ENCODE assay signal across 12 cellular contexts in the genomic region with DNA sequence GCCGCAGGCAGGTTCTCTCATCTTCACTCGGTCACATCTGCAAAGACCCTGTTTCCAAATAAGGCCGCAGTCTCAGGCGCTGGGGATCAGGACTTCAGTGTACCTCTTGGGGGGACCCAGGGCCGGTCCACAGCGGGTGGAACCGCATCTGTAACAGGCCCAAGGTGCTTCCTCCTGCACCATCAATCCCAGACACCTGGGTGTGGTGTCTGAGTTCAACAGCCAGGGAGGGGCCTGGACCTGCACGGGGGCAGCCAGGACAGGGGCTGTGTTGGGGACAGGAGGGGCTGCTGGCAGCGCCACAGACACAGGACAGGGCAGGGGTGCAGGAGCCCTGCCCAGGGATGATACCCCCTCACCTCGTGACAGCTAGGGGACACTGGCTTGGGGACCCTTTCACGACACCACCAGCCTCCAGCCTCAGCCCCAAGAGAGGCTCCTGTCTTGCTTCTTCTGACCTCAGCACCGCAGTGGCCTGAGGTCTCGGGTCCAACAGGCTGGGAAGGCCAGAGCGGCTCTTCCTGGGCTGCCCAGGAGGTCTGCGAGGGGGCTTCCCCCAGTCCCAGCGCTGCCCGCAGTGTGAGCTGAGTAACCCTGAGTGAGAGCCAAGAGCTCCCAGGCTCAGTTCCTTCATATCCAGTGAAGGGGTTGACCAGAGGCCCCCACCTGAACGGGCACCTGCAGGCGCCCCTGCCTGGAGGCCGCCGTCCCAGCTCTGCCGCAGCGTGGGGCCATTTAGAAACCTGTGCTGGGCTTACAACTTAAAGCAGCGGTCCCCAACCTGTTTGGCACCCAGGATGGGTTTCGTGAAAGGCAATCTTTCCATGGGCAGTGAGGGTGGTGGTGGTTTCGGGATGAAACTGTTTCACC. TPM values are rescaled to one million over a fixed set of nuclear protein-coding genes. Genes with fewer than 3 reads are reported as not detected.
DNase-seq lines count a peak whose midpoint lies in the region; ATAC-seq and TF ChIP-seq lines count a peak whose summit lies in the region.
"Had no signal": no experiment of that assay in that cellular context is flagged by ENCODE, and none has a peak within 500 bp of the region (broad histone marks: within the 10 kb centered on the region; RNA-seq: fewer than 3 reads in every experiment).

No MANE protein-coding gene starts in this region.

- peak overlapping the region; percentile 35 for H3K4me2 ChIP-seq in H9 (ENCODE audit: insufficient read depth, insufficient read length, low read length)

- H3K4me1 ChIP-seq in H9 (ENCODE audit: insufficient read depth, low read length) (no peaks in the 10 kb centered on the region), adipocyte (ENCODE audit: control insufficient read depth, insufficient read depth, low read length) (peaks cover 16% of the 10 kb centered on the region), skeletal muscle tissue (ENCODE audit: control insufficient read depth in 3 of 3, insufficient read depth in 3 of 3, low read length in 3 of 3) (peaks cover 10 to 13% (median 12%) of the 10 kb centered on the region in 3 donors)

- peaks cover 11 to 16% of the 10 kb centered on the region in 2 experiments for H3K4me1 Mint-ChIP-seq in H9
- peaks cover 18 to 28% of the 10 kb centered on the region in 2 donors for H3K4me1 Mint-ChIP-seq in immature natural killer cell

- no peak overlapping the region for H2AFZ ChIP-seq in H9 (ENCODE audit: low read length)

- CTCF ChIA-PET in HEK293T (lab: Yijun Ruan, JAX): no interaction called here

- no peaks in the 10 kb centered on the region for H3K23me2 ChIP-seq in H9 (ENCODE audit: insufficient read length, low read depth, low read length, poor library complexity, severe bottlenecking)

- H3K9me3 Mint-ChIP-seq in H9 (no peaks in the 10 kb centered on the region; a peak in 1 of 5 replicates), immature natural killer cell (peaks cover 0 to 1% (median 0%) of the 10 kb centered on the region in 6 donors)
- H3K9me3 Mint-ChIP-seq: activated B cell treated with CpG ODN at 0.5 μM for 24 hours had no signal

- no peak overlapping the region for H2BK20ac ChIP-seq in H9 (ENCODE audit: low read depth, low read length, poor library complexity, severe bottlenecking)

- ATAC-seq in HG03097 (IDR thresholded peaks at IDR 0.05; ENCODE audit: low FRiP score, unreplicated experiment): no peak

- H4K20me1 ChIP-seq in H9 (ENCODE audit: control insufficient read depth, insufficient read depth, insufficient read length): no peaks in the 10 kb centered on the region

- H3K9ac ChIP-seq in H9 (ENCODE audit: extremely low read depth, insufficient read length, low read length): no peak overlapping the region
- H3K9ac ChIP-seq in adipocyte (ENCODE audit: low read length): no peak overlapping the region
- H3K9ac ChIP-seq in skeletal muscle tissue (ENCODE audit: low read depth in 1 of 3, low read length in 3 of 3): peak overlapping the region in 1 of 3 donors; percentile 80

- in situ Hi-C loops in ACHN (cut with HindIII; ENCODE audit: low pct_ligation_motif_present, low pct_unique_long_range_greater_than_20kb, low sequenced_read_pairs): no loop called here

- H3K27me3 ChIP-seq in H9 (ENCODE audit: insufficient read depth, low read length) (no peaks in the 10 kb centered on the region; the same call in 1 of the 2 replicates), adipocyte (replicated peaks; ENCODE audit: control insufficient read depth, insufficient read depth, low read length) (peaks cover 21% of the 10 kb centered on the region), skeletal muscle tissue (ENCODE audit: control insufficient read depth in 3 of 3, insufficient read depth in 3 of 3, low read length in 3 of 3) (peaks cover 0 to 12% (median 10%) of the 10 kb centered on the region in 3 donors)

- no peak overlapping the region for H2BK15ac ChIP-seq in H9 (ENCODE audit: low read depth, low read length)

- H3K23ac ChIP-seq in H9 (ENCODE audit: insufficient read length, low read depth, low read length): no peak overlapping the region

- no peak overlapping the region for H3K18ac ChIP-seq in H9 (ENCODE audit: insufficient read length, low read depth, low read length)

- H2AK5ac ChIP-seq in H9 (ENCODE audit: insufficient read length, low read length): no peak overlapping the region

- H2BK12ac ChIP-seq in H9 (ENCODE audit: insufficient read length, low read depth, low read length): no peak overlapping the region

- H3K56ac ChIP-seq in H9 (ENCODE audit: insufficient read length, low read depth, low read length): no peak overlapping the region

- H3K4me3 ChIP-seq in adipocyte (ENCODE audit: low read length) (peak overlapping the region; percentile 73), skeletal muscle tissue (ENCODE audit: low read length in 3 of 3) (peak overlapping the region; percentile 54 to 76 (median 62))
- H3K4me3 ChIP-seq: SJSA1 had no signal

- no peak for TF ChIP-seq CTCF in H9 (conservative IDR thresholded peaks at IDR 0.05)

- no peak overlapping the region for H4K91ac ChIP-seq in H9 (ENCODE audit: insufficient read length, low read depth, low read length)

- no peak overlapping the region for H3T11ph ChIP-seq in H9 (ENCODE audit: low read length)

- H3K79me1 ChIP-seq in H9 (ENCODE audit: insufficient read depth, low read depth, low read length, poor library complexity, severe bottlenecking): no peaks in the 10 kb centered on the region

- DNase-seq in H9: peak; percentile 30
- no peak for DNase-seq in adipocyte (ENCODE audit: low read depth)
- no peak for DNase-seq in immature natural killer cell
- DNase-seq in HEK293T (ENCODE audit: extremely low spot score): no peak
- no peak for DNase-seq in RPMI8226
- no peak for DNase-seq in ACHN
- DNase-seq: activated B cell treated with CpG ODN at 0.5 μM for 24 hours, activated gamma-delta T cell treated with Interleukin-2 at 50 U/mL for 16 hours, NCI-H1105 had no signal

- H3K4me3 Mint-ChIP-seq in H9 (peak overlapping the region in 1 of 2 experiments; percentile 52; a peak in 2 of 5 replicates), immature natural killer cell (peak overlapping the region in 4 of 5 donors; percentile 9 to 81 (median 63))

- peaks cover 83% of the 10 kb centered on the region for H3K27me3 Mint-ChIP-seq in H9 (ENCODE audit: low read depth)
- peaks cover 17 to 26% (median 22%) of the 10 kb centered on the region in 3 donors for H3K27me3 Mint-ChIP-seq in immature natural killer cell (ENCODE audit: low read depth in 3 of 3)

- H3K14ac ChIP-seq in H9 (ENCODE audit: insufficient read depth, low read length): no peak overlapping the region; the same call in 1 of the 2 replicates

- H3K36me3 Mint-ChIP-seq in H9 (ENCODE audit: insufficient read depth in 1 of 3, low read depth in 3 of 3) (no peaks in the 10 kb centered on the region), immature natural killer cell (no peaks in the 10 kb centered on the region)

- H4K8ac ChIP-seq in H9 (replicated peaks; ENCODE audit: insufficient read length, low read depth, low read length): no peak overlapping the region

- POLR2A ChIA-PET in HEK293T (lab: Yijun Ruan, JAX): interaction anchor here (1.0 kb wide), 1 partner anchor 15 kb away, joined by 3 read pairs; no protein-coding TSS in a partner anchor

- WGBS in H9 (ENCODE audit: extremely low coverage, insufficient read length, low lambda C conversion rate): no CpG with 5 or more reads among the region's 26 CpGs

- H4K5ac ChIP-seq in H9 (ENCODE audit: insufficient read length, low read depth, low read length): no peak overlapping the region

- H3K36me3 ChIP-seq in adipocyte (ENCODE audit: control insufficient read depth, insufficient read depth, low read length, severe bottlenecking): no peaks in the 10 kb centered on the region
- no peaks in the 10 kb centered on the region for H3K36me3 ChIP-seq in skeletal muscle tissue (ENCODE audit: control insufficient read depth in 3 of 3, insufficient read depth in 3 of 3, low read length in 3 of 3)
- H3K36me3 ChIP-seq: SJSA1 had no signal

- no peak overlapping the region for H3K4ac ChIP-seq in H9 (ENCODE audit: low read depth, low read length)

- H2BK5ac ChIP-seq in H9 (ENCODE audit: insufficient read length, low read length): no peak overlapping the region

- no peak overlapping the region for H2BK120ac ChIP-seq in H9 (ENCODE audit: low read depth, low read length, poor library complexity, severe bottlenecking)

- H3K27ac Mint-ChIP-seq in H9: peak overlapping the region in 1 of 3 experiments; percentile 32; a peak in 1 of 7 replicates
- H3K27ac Mint-ChIP-seq in immature natural killer cell: peak overlapping the region in 2 of 6 donors; percentile 35 to 82
- H3K27ac Mint-ChIP-seq: activated B cell treated with CpG ODN at 0.5 μM for 24 hours had no signal

- H3K27ac ChIP-seq in H9 (ENCODE audit: insufficient read length, low read depth, low read length) (no peak overlapping the region), skeletal muscle tissue (ENCODE audit: low read depth, low read length) (no peak overlapping the region)
- H3K27ac ChIP-seq: SJSA1 had no signal

- no peaks in the 10 kb centered on the region for H3K79me2 ChIP-seq in H9 (ENCODE audit: insufficient read depth, low read length)

- H3K9me3 ChIP-seq in H9 (ENCODE audit: control insufficient read depth, low read depth, low read length) (no peaks in the 10 kb centered on the region), adipocyte (ENCODE audit: control insufficient read depth, low read length) (no peaks in the 10 kb centered on the region), skeletal muscle tissue (ENCODE audit: control insufficient read depth in 3 of 3, low read length in 3 of 3) (no peaks in the 10 kb centered on the region)
- H3K9me3 ChIP-seq: SJSA1 had no signal

TF ChIP-seq in HEK293T, 16 proteins besides CTCF, POLR2A, EP300 and RAD21:
- no peak for TF ChIP-seq ELF4 (IDR thresholded peaks at IDR 0.05)
- no peak for TF ChIP-seq ZNF384 (IDR thresholded peaks at IDR 0.05)

RNA-seq across cellular contexts. Expression of a gene that starts 30.7 kb away (rescaled TPM):
- total RNA-seq in H9 (2021) (1.7 and 3.1 TPM in 2 replicates), skeletal muscle tissue (8.4 TPM)
- under 1 TPM in 1 of 3 donors, not detected in 2; 0.02 TPM for polyA plus RNA-seq in immature natural killer cell
